Comparison of ENCODE assay signal across 8 cellular contexts in the genomic region with DNA sequence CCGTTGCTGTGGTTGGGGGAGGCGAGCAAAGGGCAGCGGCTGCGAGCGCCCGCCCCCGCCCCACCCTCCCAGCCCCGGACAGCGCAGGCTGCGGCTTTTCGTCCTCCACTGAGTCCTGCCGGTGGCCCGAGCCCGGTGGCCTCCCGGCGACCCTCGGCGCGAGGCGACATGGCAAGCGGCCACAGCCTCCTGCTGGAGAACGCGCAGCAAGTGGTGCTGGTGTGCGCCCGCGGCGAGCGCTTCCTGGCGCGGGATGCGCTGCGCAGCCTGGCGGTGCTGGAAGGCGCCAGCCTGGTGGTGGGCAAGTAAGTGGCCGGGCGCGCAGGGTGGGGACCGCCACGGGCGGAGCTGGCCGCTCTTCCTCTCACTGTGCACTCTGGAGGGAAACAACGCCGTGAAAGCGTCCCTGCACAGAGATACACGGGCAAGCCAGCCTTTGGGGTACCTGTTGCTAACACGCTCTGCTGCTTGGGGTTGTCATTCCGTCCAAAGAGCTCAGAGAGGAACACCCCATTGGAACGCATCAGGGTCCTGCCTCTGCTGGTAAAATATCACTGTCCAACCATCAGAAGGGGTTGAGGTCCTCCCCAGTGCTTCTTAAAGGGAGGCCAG. TPM values are rescaled to one million over a fixed set of nuclear protein-coding genes. Genes with fewer than 3 reads are reported as not detected.
DNase-seq lines count a peak whose midpoint lies in the region; ATAC-seq and FAIRE-seq lines count a peak whose summit lies in the region.

Gene AMDHD1, plus strand, starts transcription at position 101 of the 612 bp plus-strand sequence. Its CDS starts 68 bp downstream, at position 169.

- no peaks in the 10 kb centered on the region for H3K9me3 ChIP-seq in mucosa of rectum (ENCODE audit: control insufficient read depth in 2 of 2, low read length in 2 of 2)

- H3K36me3 Mint-ChIP-seq in activated CD8-positive, alpha-beta memory T cell treated with anti-CD3 and anti-CD28 coated beads, Interleukin-2, amount 10 ng/mL, durations not matched to agents 7 days and 5 days = no peaks in the 10 kb centered on the region
- no peaks in the 10 kb centered on the region for H3K36me3 Mint-ChIP-seq in stimulated activated memory B cell treated with anti-CD40 and anti-IgM and Interleukin-4, amounts not matched to agents 10 μg/mL and 1 μg/mL and 100 μg/mL, for 72 hours

- no peaks in the 10 kb centered on the region for H3K36me3 ChIP-seq in mucosa of rectum (ENCODE audit: control insufficient read depth in 2 of 2, insufficient read depth in 2 of 2, low read length in 2 of 2)

- no peak for FAIRE-seq in GM18507 (lab: Jason Lieb, UNC)

- H3K27me3 ChIP-seq in mucosa of rectum (ENCODE audit: control insufficient read depth in 2 of 2, insufficient read depth in 2 of 2, low read length in 2 of 2) = no peaks in the 10 kb centered on the region

- no peaks in the 10 kb centered on the region for H3K9me3 Mint-ChIP-seq in activated CD8-positive, alpha-beta memory T cell treated with anti-CD3 and anti-CD28 coated beads, Interleukin-2, amount 10 ng/mL, durations not matched to agents 7 days and 5 days (ENCODE audit: low read depth)
- no peaks in the 10 kb centered on the region for H3K9me3 Mint-ChIP-seq in stimulated activated memory B cell treated with anti-CD40 and anti-IgM and Interleukin-4, amounts not matched to agents 10 μg/mL and 1 μg/mL and 100 μg/mL, for 72 hours

- DNase-seq in 8988T = peak; percentile 69
- peak; percentile 15 for DNase-seq in GM18507 (ENCODE audit: extremely low spot score, insufficient read length, low read depth)
- peak; percentile 54 for DNase-seq in NCI-H460 (ENCODE audit: extremely low read depth, low read depth)
- peak; percentile 77 for DNase-seq in activated CD8-positive, alpha-beta memory T cell treated with anti-CD3 and anti-CD28 coated beads, Interleukin-2, amount 10 ng/mL, durations not matched to agents 7 days and 5 days
- peak; percentile 24 for DNase-seq in epidermal melanocyte (ENCODE audit: insufficient read length, low spot score)

- CTCF ChIA-PET in activated CD8-positive, alpha-beta memory T cell treated with anti-CD3 and anti-CD28 coated beads, Interleukin-2, amount 10 ng/mL, durations not matched to agents 7 days and 5 days (lab: Charles Lee) = interaction anchor here (0.7 to 2.5 kb wide), 5 partner anchors 15 to 179 kb away, joined by 3 to 15 read pairs (median 3); partner anchors contain the start of gene LTA4H

- ATAC-seq in HG02973 (IDR thresholded peaks at IDR 0.05; ENCODE audit: unreplicated experiment) = peak; percentile 54
- ATAC-seq in activated CD8-positive, alpha-beta memory T cell treated with anti-CD3 and anti-CD28 coated beads, Interleukin-2, amount 10 ng/mL, durations not matched to agents 7 days and 5 days = peak; percentile 77
- ATAC-seq in stimulated activated memory B cell treated with anti-CD40 and anti-IgM and Interleukin-4, amounts not matched to agents 10 μg/mL and 1 μg/mL and 100 μg/mL, for 72 hours = peak; percentile 75

- peaks cover 11% of the 10 kb centered on the region for H3K4me1 Mint-ChIP-seq in activated CD8-positive, alpha-beta memory T cell treated with anti-CD3 and anti-CD28 coated beads, Interleukin-2, amount 10 ng/mL, durations not matched to agents 7 days and 5 days
- peaks cover 11% of the 10 kb centered on the region for H3K4me1 Mint-ChIP-seq in stimulated activated memory B cell treated with anti-CD40 and anti-IgM and Interleukin-4, amounts not matched to agents 10 μg/mL and 1 μg/mL and 100 μg/mL, for 72 hours

- peak within 1 kb of the TSS; percentile 50 to 84 for H3K9ac ChIP-seq in mucosa of rectum (ENCODE audit: low read depth in 1 of 2, low read length in 2 of 2)

- peak within 1 kb of the TSS; percentile 79 to 96 for H3K4me3 ChIP-seq in mucosa of rectum (ENCODE audit: low read length in 2 of 2)

- H3K4me1 ChIP-seq in mucosa of rectum (ENCODE audit: control insufficient read depth in 2 of 2, insufficient read depth in 2 of 2, low read length in 2 of 2) = peaks cover 4 to 5% of the 10 kb centered on the region in 2 donors

- peak within 1 kb of the TSS; percentile 31 to 78 for H3K27ac ChIP-seq in mucosa of rectum (ENCODE audit: low read depth in 2 of 2, low read length in 2 of 2)

- H3K4me3 Mint-ChIP-seq in activated CD8-positive, alpha-beta memory T cell treated with anti-CD3 and anti-CD28 coated beads, Interleukin-2, amount 10 ng/mL, durations not matched to agents 7 days and 5 days = peak within 1 kb of the TSS; percentile 91
- H3K4me3 Mint-ChIP-seq in stimulated activated memory B cell treated with anti-CD40 and anti-IgM and Interleukin-4, amounts not matched to agents 10 μg/mL and 1 μg/mL and 100 μg/mL, for 72 hours = peak within 1 kb of the TSS; percentile 94

- H3K27me3 Mint-ChIP-seq in activated CD8-positive, alpha-beta memory T cell treated with anti-CD3 and anti-CD28 coated beads, Interleukin-2, amount 10 ng/mL, durations not matched to agents 7 days and 5 days = no peaks in the 10 kb centered on the region
- H3K27me3 Mint-ChIP-seq in stimulated activated memory B cell treated with anti-CD40 and anti-IgM and Interleukin-4, amounts not matched to agents 10 μg/mL and 1 μg/mL and 100 μg/mL, for 72 hours = no peaks in the 10 kb centered on the region

- peak within 1 kb of the TSS; percentile 85 for H3K27ac Mint-ChIP-seq in activated CD8-positive, alpha-beta memory T cell treated with anti-CD3 and anti-CD28 coated beads, Interleukin-2, amount 10 ng/mL, durations not matched to agents 7 days and 5 days
- peak within 1 kb of the TSS; percentile 90 for H3K27ac Mint-ChIP-seq in stimulated activated memory B cell treated with anti-CD40 and anti-IgM and Interleukin-4, amounts not matched to agents 10 μg/mL and 1 μg/mL and 100 μg/mL, for 72 hours

RNA-seq across cellular contexts. Expression of gene AMDHD1, which starts in this region (rescaled TPM):
- 15.6 and 21.6 TPM in 2 replicates for total RNA-seq in NCI-H460 (2014; rRNA removed; shearing (Covaris generic))
- 7.3 and 15.2 TPM in 2 replicates for polyA plus RNA-seq in NCI-H460 (2014; cell fraction: nucleus; rRNA removed)
- 1 to 10 TPM; 1.3 to 1.4 TPM for total RNA-seq in activated CD8-positive, alpha-beta memory T cell treated with anti-CD3 and anti-CD28 coated beads, Interleukin-2, amount 10 ng/mL, durations not matched to agents 7 days and 5 days

Comparison
In these comparisons a context has a peak if more than half of its experiments do, and no peak if none do; other contexts are left out.
1. Peak in every context shown above with its lines: DNase-seq, ATAC-seq, H3K4me3 ChIP-seq and H3K27ac ChIP-seq.
2. DNase-seq: peak in every context shown above with its lines; median percentile 77 in activated CD8-positive, alpha-beta memory T cell treated with anti-CD3 and anti-CD28 coated beads, Interleukin-2, amount 10 ng/mL, durations not matched to agents 7 days and 5 days; 69 in 8988T; 54 in NCI-H460; 24 in epidermal melanocyte; 15 in GM18507.